In the genomic region with DNA sequence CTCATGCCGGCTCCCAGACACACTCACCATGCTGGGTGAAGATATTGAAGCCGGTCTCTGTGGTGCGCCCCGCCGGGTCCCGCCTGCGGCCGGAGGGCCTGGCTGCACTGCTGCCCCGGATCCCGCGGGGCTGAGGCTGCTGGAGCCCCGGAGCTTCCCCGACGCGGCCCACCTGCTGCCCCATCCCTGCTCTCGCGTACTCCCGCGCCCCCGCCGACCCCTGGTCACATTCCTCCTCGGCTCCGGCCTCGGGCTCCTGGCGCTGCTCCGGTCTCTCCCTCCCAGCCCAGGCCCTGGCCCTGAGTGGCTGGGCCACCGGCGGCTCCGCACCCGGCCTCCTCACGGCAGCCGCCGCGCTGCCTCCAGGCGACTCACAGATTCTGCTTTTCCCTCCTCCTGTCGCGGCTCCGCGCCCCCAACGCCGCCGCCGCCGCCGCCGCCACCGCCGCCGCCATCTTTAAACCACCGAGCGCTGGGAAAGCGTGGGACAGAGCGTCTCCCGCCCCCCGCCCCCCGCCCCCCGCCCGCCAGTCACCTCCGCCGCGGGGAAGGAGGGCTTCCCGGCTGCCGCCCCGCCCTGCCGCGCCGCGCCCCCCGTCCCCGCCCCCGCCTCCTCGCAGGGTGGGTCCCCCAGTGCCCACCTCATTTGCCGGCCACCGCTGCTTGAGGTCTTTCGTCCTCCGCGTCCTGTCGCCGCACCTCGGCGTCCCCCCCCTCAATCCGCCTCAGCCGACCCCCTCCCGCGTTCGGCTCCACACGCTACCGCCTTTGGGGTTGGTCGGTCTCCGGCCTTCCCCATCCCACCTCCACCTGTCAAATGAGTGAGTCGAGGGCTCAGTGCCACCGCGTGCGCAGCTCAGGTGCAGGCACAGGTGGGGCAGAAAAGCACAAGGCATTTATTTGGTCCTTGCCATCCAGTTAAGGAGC, we compare ENCODE assay signal across 8 cellular contexts. TPM values are rescaled to one million over a fixed set of nuclear protein-coding genes. Genes with fewer than 3 reads are reported as not detected.
A peak's percentile ranks its signal among the peaks of the same experiment; 100 is the strongest.
DNase-seq lines count a peak whose midpoint lies in the region; ATAC-seq, FAIRE-seq and TF ChIP-seq lines count a peak whose summit lies in the region.

ABL2 (minus strand) TSS at position 464 of the 927 bp plus-strand sequence; CDS start at position 184, 280 bp downstream.

- no peak for FAIRE-seq in GM12891 (lab: Jason Lieb, UNC)

- TF ChIP-seq POLR2A in GM12891 (IDR thresholded peaks at IDR 0.05; ENCODE audit: low read depth, low read length) = no peak

- peak; percentile 58 for ATAC-seq in HG02588 (IDR thresholded peaks at IDR 0.05; ENCODE audit: unreplicated experiment)
- ATAC-seq in left lobe of liver = peak; percentile 77
- ATAC-seq in HG03108 (IDR thresholded peaks at IDR 0.05; ENCODE audit: unreplicated experiment) = no peak

- DNase-seq in GM12891 (ENCODE audit: insufficient read length, low spot score) (peak; percentile 54), NCI-H187 (lab: John Stamatoyannopoulos, UW) (peak; percentile 53 to 70), cerebellum (ENCODE audit: low spot score) (peak; percentile 77), left lobe of liver (ENCODE audit: low spot score) (peak; percentile 54)
- DNase-seq in activated CD4-positive, CD25-positive, alpha-beta regulatory T cell treated with anti-CD3 and anti-CD28 coated beads, Interleukin-2, amount 50 U/mL, for 72 hours = peak; percentile 48
- peak; percentile 66 for DNase-seq in stimulated activated CD4-positive, alpha-beta T cell treated with anti-CD3 and anti-CD28 coated beads, Interleukin-4, amount 100 ng/mL, for 1 hour

TF ChIP-seq in GM12891, 5 proteins besides CTCF, POLR2A, EP300 and RAD21:
- TF ChIP-seq POLR2AphosphoS5 (IDR thresholded peaks at IDR 0.05; ENCODE audit: low read depth, low read length) (no peak), POU2F2 (IDR thresholded peaks at IDR 0.05; ENCODE audit: low read depth, low read length) (no peak), TAF1 (IDR thresholded peaks at IDR 0.05; ENCODE audit: low read depth, low read length) (no peak), PAX5 (IDR thresholded peaks at IDR 0.05; ENCODE audit: insufficient read depth, low read length, severe bottlenecking) (no peak), SPI1 (IDR thresholded peaks at IDR 0.05; ENCODE audit: low read depth, low read length) (no peak)

RNA-seq across cellular contexts. Expression of gene ABL2, which starts in this region (rescaled TPM):
- 1.0 TPM for polyA plus RNA-seq in GM12891 (2012; ENCODE audit: low read depth, missing spikeins)
- total RNA-seq in cerebellum (28.1 TPM), left lobe of liver (4.5 TPM)
